1 cellular context compared by ENCODE assay signal in the genomic region with DNA sequence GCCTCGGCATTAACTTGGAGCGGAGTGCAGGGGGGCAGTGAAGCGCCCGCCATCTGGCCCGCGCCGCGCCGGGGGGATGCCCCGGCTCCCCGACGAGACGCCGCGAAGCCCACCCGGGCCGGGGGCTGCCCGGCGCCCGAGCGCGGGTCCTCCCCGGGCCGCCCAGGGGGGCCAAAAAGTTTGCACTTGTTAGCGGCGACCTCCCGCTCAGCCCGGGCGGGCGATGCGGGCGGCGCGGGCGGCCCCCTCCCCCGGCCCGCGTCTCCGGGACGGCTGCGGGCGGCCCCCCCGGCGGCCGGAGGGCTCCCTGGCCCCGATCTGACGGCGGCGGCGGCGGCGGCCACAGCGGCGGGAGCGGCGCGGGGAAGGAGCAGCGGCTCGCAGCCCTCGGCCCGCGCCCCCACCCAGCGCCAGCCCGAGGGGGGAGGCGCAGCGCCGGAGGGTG.
TF ChIP-seq lines count a peak whose summit lies in the region.

A gene with protein sequence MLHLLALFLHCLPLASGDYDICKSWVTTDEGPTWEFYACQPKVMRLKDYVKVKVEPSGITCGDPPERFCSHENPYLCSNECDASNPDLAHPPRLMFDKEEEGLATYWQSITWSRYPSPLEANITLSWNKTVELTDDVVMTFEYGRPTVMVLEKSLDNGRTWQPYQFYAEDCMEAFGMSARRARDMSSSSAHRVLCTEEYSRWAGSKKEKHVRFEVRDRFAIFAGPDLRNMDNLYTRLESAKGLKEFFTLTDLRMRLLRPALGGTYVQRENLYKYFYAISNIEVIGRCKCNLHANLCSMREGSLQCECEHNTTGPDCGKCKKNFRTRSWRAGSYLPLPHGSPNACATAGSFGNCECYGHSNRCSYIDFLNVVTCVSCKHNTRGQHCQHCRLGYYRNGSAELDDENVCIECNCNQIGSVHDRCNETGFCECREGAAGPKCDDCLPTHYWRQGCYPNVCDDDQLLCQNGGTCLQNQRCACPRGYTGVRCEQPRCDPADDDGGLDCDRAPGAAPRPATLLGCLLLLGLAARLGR (plus strand): TSS at position 316 of the 445 bp plus-strand sequence. CDS start 4,774 bp downstream, outside the sequence.

TF ChIP-seq in GM23338, 12 proteins besides CTCF, POLR2A, EP300 and RAD21 (continued from another document):
- TF ChIP-seq, protein P1, sequence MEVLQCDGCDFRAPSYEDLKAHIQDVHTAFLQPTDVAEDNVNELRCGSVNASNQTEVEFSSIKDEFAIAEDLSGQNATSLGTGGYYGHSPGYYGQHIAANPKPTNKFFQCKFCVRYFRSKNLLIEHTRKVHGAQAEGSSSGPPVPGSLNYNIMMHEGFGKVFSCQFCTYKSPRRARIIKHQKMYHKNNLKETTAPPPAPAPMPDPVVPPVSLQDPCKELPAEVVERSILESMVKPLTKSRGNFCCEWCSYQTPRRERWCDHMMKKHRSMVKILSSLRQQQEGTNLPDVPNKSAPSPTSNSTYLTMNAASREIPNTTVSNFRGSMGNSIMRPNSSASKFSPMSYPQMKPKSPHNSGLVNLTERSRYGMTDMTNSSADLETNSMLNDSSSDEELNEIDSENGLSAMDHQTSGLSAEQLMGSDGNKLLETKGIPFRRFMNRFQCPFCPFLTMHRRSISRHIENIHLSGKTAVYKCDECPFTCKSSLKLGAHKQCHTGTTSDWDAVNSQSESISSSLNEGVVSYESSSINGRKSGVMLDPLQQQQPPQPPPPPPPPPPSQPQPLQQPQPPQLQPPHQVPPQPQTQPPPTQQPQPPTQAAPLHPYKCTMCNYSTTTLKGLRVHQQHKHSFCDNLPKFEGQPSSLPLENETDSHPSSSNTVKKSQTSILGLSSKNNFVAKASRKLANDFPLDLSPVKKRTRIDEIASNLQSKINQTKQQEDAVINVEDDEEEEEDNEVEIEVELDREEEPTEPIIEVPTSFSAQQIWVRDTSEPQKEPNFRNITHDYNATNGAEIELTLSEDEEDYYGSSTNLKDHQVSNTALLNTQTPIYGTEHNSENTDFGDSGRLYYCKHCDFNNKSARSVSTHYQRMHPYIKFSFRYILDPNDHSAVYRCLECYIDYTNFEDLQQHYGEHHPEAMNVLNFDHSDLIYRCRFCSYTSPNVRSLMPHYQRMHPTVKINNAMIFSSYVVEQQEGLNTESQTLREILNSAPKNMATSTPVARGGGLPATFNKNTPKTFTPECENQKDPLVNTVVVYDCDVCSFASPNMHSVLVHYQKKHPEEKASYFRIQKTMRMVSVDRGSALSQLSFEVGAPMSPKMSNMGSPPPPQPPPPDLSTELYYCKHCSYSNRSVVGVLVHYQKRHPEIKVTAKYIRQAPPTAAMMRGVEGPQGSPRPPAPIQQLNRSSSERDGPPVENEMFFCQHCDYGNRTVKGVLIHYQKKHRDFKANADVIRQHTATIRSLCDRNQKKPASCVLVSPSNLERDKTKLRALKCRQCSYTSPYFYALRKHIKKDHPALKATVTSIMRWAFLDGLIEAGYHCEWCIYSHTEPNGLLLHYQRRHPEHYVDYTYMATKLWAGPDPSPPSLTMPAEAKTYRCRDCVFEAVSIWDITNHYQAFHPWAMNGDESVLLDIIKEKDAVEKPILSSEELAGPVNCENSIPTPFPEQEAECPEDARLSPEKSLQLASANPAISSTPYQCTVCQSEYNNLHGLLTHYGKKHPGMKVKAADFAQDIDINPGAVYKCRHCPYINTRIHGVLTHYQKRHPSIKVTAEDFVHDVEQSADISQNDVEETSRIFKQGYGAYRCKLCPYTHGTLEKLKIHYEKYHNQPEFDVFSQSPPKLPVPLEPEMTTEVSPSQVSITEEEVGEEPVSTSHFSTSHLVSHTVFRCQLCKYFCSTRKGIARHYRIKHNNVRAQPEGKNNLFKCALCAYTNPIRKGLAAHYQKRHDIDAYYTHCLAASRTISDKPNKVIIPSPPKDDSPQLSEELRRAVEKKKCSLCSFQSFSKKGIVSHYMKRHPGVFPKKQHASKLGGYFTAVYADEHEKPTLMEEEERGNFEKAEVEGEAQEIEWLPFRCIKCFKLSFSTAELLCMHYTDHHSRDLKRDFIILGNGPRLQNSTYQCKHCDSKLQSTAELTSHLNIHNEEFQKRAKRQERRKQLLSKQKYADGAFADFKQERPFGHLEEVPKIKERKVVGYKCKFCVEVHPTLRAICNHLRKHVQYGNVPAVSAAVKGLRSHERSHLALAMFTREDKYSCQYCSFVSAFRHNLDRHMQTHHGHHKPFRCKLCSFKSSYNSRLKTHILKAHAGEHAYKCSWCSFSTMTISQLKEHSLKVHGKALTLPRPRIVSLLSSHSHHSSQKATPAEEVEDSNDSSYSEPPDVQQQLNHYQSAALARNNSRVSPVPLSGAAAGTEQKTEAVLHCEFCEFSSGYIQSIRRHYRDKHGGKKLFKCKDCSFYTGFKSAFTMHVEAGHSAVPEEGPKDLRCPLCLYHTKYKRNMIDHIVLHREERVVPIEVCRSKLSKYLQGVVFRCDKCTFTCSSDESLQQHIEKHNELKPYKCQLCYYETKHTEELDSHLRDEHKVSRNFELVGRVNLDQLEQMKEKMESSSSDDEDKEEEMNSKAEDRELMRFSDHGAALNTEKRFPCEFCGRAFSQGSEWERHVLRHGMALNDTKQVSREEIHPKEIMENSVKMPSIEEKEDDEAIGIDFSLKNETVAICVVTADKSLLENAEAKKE (CRISPR knock-in tag; IDR thresholded peaks at IDR 0.05), result no peak
- TF ChIP-seq NANOG (IDR thresholded peaks at IDR 0.05; ENCODE audit: borderline replicate concordance), result no peak
- TF ChIP-seq POLR2AphosphoS5 (IDR thresholded peaks at IDR 0.05; ENCODE audit: low read depth), result no peak
- TF ChIP-seq REST (IDR thresholded peaks at IDR 0.05; ENCODE audit: unreplicated experiment), result no peak
- no peak for TF ChIP-seq JUNB (IDR thresholded peaks at IDR 0.05; ENCODE audit: unreplicated experiment)
- TF ChIP-seq ZNF114 (CRISPR knock-in tag; IDR thresholded peaks at IDR 0.05), result no peak
- TF ChIP-seq EZH2 (IDR thresholded peaks at IDR 0.05; ENCODE audit: low read depth, unreplicated experiment), result no peak
- TF ChIP-seq ZNF331 (CRISPR knock-in tag; IDR thresholded peaks at IDR 0.05; ENCODE audit: low read depth), result no peak
